Comparison of ENCODE assay signal across 19 cellular contexts in genomic region chr1:197330213-197330612, GRCh38.
DNase-seq lines count a peak whose midpoint lies in the region; ATAC-seq and TF ChIP-seq lines count a peak whose summit lies in the region.
"Had no signal": no experiment of that assay in that cellular context is flagged by ENCODE, and none has a peak within 500 bp of the region (broad histone marks: within the 10 kb centered on the region; RNA-seq: fewer than 3 reads in every experiment).

No MANE protein-coding gene starts in this region.

- no peak for TF ChIP-seq CTCF in VCaP (conservative IDR thresholded peaks at IDR 0.05)
- TF ChIP-seq CTCF in neural progenitor cell (IDR thresholded peaks at IDR 0.05): no peak

- no peak overlapping the region for H3K27ac Mint-ChIP-seq in neural progenitor cell
- H3K27ac Mint-ChIP-seq: CD14-positive monocyte, GM23338, HFFc6 had no signal

- H3K4me3 ChIP-seq in neural progenitor cell: no peak overlapping the region
- H3K4me3 ChIP-seq: BLaER1, GM23338 had no signal

- no peak overlapping the region for H3K4me2 ChIP-seq in neural progenitor cell
- H3K4me2 ChIP-seq: BLaER1, GM23338 had no signal

- H3K9me3 Mint-ChIP-seq in neural progenitor cell: no peaks in the 10 kb centered on the region
- H3K9me3 Mint-ChIP-seq: CD14-positive monocyte, GM23338, HFFc6 had no signal

- no peaks in the 10 kb centered on the region for H3K79me2 ChIP-seq in neural progenitor cell (ENCODE audit: low read depth)

- DNase-seq in Right ventricle myocardium inferior (ENCODE audit: missing footprints): no peak
- DNase-seq in cardiac septum (ENCODE audit: low spot score): no peak
- no peak for DNase-seq in left cardiac atrium
- no peak for DNase-seq in SW480 (ENCODE audit: low spot score)
- no peak for DNase-seq in neural progenitor cell (ENCODE audit: low spot score)
- DNase-seq in cerebellar nuclear complex (lab: John Stamatoyannopoulos, UW): no peak
- DNase-seq: 8988T; CD4-positive, alpha-beta memory T cell; DMS153; DMS79 treated with DMSO at 0.1 percent for 48 hours; GF-D8; H7; HFFc6 had no signal

- H3K4me1 Mint-ChIP-seq in neural progenitor cell: no peaks in the 10 kb centered on the region
- H3K4me1 Mint-ChIP-seq: CD4-positive, alpha-beta memory T cell; GM23338 had no signal

- no peaks in the 10 kb centered on the region for H4K20me1 ChIP-seq in neural progenitor cell (ENCODE audit: low read depth)
- H4K20me1 ChIP-seq: BLaER1 had no signal

- no peaks in the 10 kb centered on the region for H3K27me3 ChIP-seq in neural progenitor cell
- H3K27me3 ChIP-seq: BLaER1 had no signal

- H3K9ac ChIP-seq in neural progenitor cell: no peak overlapping the region
- H3K9ac ChIP-seq: BLaER1 had no signal

- H3K27me3 Mint-ChIP-seq in neural progenitor cell (ENCODE audit: insufficient read depth, low read depth): peaks cover 2% of the 10 kb centered on the region
- H3K27me3 Mint-ChIP-seq: CD4-positive, alpha-beta memory T cell had no signal

- H2AFZ ChIP-seq in neural progenitor cell (replicated peaks): no peak overlapping the region
- H2AFZ ChIP-seq: GM23338 had no signal

- H3K36me3 ChIP-seq in neural progenitor cell: no peaks in the 10 kb centered on the region
- H3K36me3 ChIP-seq: BLaER1 had no signal

- no peaks in the 10 kb centered on the region for H3K36me3 Mint-ChIP-seq in neural progenitor cell
- H3K36me3 Mint-ChIP-seq: CD14-positive monocyte; CD4-positive, alpha-beta memory T cell had no signal

- ATAC-seq in Right ventricle myocardium inferior (peak; percentile 64), left cardiac atrium (peak; percentile 39 to 50)
- ATAC-seq: GM23338, HCT116 had no signal

- intact Hi-C loops in Right ventricle myocardium inferior (cut with DNase I): no loop called here
- intact Hi-C loops in cardiac septum (cut with DNase I): loop anchor here (10.0 kb wide), 1 partner anchor 105 kb away; no protein-coding TSS in a partner anchor
- intact Hi-C loops in left cardiac atrium (cut with DNase I): no loop called here

- no peaks in the 10 kb centered on the region for H3K4me1 ChIP-seq in neural progenitor cell
- H3K4me1 ChIP-seq: BLaER1 had no signal

- H3K27ac ChIP-seq in VCaP (peak overlapping the region; percentile 81), neural progenitor cell (no peak overlapping the region)
- H3K27ac ChIP-seq: BLaER1, HL-60 had no signal

- no peaks in the 10 kb centered on the region for H3F3A ChIP-seq in neural progenitor cell (ENCODE audit: low read depth)

- H3K9me3 ChIP-seq in neural progenitor cell (ENCODE audit: low read depth): no peaks in the 10 kb centered on the region
- H3K9me3 ChIP-seq: BLaER1 had no signal

- no peak overlapping the region for H3K4me3 Mint-ChIP-seq in neural progenitor cell
- H3K4me3 Mint-ChIP-seq: CD14-positive monocyte; CD4-positive, alpha-beta memory T cell; GM23338; HFFc6 had no signal
